Comparison of ENCODE assay signal across 8 cellular contexts in the genomic region with DNA sequence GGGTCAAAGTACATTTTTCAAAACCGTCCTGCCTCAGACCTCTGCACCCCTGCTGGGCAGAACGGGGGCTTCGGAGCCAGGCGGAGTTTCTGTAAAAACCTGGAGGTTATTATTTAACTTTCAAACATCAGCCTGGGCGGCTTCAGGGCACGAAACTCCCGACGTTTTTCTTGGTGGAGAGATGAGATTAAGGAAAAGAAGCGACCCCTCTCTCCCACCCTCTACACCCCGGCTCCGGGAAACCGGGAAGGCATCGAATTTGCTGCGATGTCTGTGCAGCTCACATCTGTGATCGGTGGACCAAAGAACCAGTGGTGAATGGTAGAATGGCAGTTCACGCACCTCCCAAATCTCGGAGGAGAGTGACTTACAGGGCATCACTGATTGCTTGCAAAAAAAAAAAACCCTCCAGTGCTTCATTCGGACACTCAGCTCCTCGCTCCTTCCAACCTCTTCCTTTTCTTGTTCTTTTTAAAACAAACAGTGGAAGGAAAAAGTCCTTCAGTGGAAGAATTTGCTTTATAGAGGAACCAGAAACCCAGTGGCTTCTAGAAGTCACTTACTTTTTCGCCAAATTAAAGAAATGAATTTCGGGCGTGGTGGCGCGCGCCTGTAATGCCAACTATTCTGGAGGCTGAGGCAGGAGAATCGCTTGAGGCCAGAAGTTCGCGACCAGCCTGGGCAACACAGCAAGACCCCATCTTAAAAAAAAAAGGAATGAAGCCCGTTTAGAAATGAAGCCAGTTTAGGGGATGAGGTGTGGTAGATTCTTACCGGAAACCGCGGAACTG. TPM values are rescaled to one million over a fixed set of nuclear protein-coding genes. Genes with fewer than 3 reads are reported as not detected.
DNase-seq lines count a peak whose midpoint lies in the region; ATAC-seq and TF ChIP-seq lines count a peak whose summit lies in the region.

No MANE protein-coding gene starts in this region.

- peaks cover 41% of the 10 kb centered on the region for H3K79me2 ChIP-seq in KMS-11 (ENCODE audit: insufficient read depth, low read depth)

- TF ChIP-seq CTCF in C4-2B (conservative IDR thresholded peaks at IDR 0.05) (no peak), KMS-11 (conservative IDR thresholded peaks at IDR 0.05; ENCODE audit: low read depth, low read length) (0 out of 2 replicates have a peak, but pooled peaks have one; percentile 25), activated B cell treated with CpG ODN at 0.5 μM for 24 hours (IDR thresholded peaks at IDR 0.05) (no peak), type B pancreatic cell (conservative IDR thresholded peaks at IDR 0.05) (peak; percentile 67)

- H3K27me3 ChIP-seq in KMS-11 (ENCODE audit: insufficient read depth, low read depth) = no peaks in the 10 kb centered on the region

- H3K4me1 Mint-ChIP-seq in activated B cell treated with CpG ODN at 0.5 μM for 24 hours (peaks cover 21% of the 10 kb centered on the region), type B pancreatic cell (ENCODE audit: unreplicated experiment) (peaks cover 32% of the 10 kb centered on the region)

- peak overlapping the region; percentile 77 for H3K4me3 ChIP-seq in KMS-11 (IDR thresholded peaks at IDR 0.05; ENCODE audit: insufficient read depth, low read depth, low read length)

- CTCF ChIA-PET in activated B cell treated with CpG ODN at 0.5 μM for 24 hours (lab: Charles Lee) = interaction anchor here (3.9 kb wide), 1 partner anchor 11 kb away, joined by 18 read pairs; no protein-coding TSS in a partner anchor

- H3K27ac ChIP-seq in C4-2B (peak overlapping the region; percentile 89), KMS-11 (peak overlapping the region; percentile 85), epithelial cell of prostate (peak overlapping the region; percentile 79)

- peak overlapping the region; percentile 92 for H2AFZ ChIP-seq in KMS-11 (ENCODE audit: low read depth)

- peaks cover 15% of the 10 kb centered on the region for H3K36me3 Mint-ChIP-seq in activated B cell treated with CpG ODN at 0.5 μM for 24 hours (ENCODE audit: low read depth)
- peaks cover 9% of the 10 kb centered on the region for H3K36me3 Mint-ChIP-seq in type B pancreatic cell

- peak overlapping the region; percentile 93 for H3K27ac Mint-ChIP-seq in activated B cell treated with CpG ODN at 0.5 μM for 24 hours
- peak overlapping the region; percentile 78 for H3K27ac Mint-ChIP-seq in type B pancreatic cell

- ATAC-seq in GM18870 (IDR thresholded peaks at IDR 0.05; ENCODE audit: unreplicated experiment) = peak; percentile 18
- peak; percentile 39 for ATAC-seq in activated B cell treated with CpG ODN at 0.5 μM for 24 hours (ENCODE audit: low read depth)
- ATAC-seq in GM19351 (IDR thresholded peaks at IDR 0.05; ENCODE audit: unreplicated experiment) = no peak

- H3K9ac ChIP-seq in KMS-11 = peak overlapping the region; percentile 95

- POLR2A ChIA-PET in activated B cell treated with CpG ODN at 0.5 μM for 24 hours (lab: Charles Lee) = interaction anchor here (0.6 to 3.4 kb wide), 9 partner anchors 40 to 645 kb away, joined by 3 to 53 read pairs (median 5); a partner anchor contains a TSS

- no peaks in the 10 kb centered on the region for H3K27me3 Mint-ChIP-seq in activated B cell treated with CpG ODN at 0.5 μM for 24 hours
- H3K27me3 Mint-ChIP-seq in type B pancreatic cell = no peaks in the 10 kb centered on the region

- DNase-seq in activated B cell treated with CpG ODN at 0.5 μM for 24 hours (no peak), epithelial cell of prostate (ENCODE audit: low read depth, low spot score) (no peak), mucosa of gallbladder (ENCODE audit: low spot score) (peak; percentile 14), type B pancreatic cell (ENCODE audit: extremely low spot score, unreplicated experiment) (no peak)

- H3K9me3 Mint-ChIP-seq in activated B cell treated with CpG ODN at 0.5 μM for 24 hours (no peaks in the 10 kb centered on the region), type B pancreatic cell (no peaks in the 10 kb centered on the region)

- no peaks in the 10 kb centered on the region for H3K36me3 ChIP-seq in KMS-11 (ENCODE audit: insufficient read depth)

- peak overlapping the region; percentile 96 for H3K4me3 Mint-ChIP-seq in activated B cell treated with CpG ODN at 0.5 μM for 24 hours
- H3K4me3 Mint-ChIP-seq in type B pancreatic cell = peak overlapping the region; percentile 95

- H4K20me1 ChIP-seq in KMS-11 (ENCODE audit: insufficient read depth) = no peaks in the 10 kb centered on the region

- intact Hi-C loops in activated B cell treated with CpG ODN at 0.5 μM for 24 hours (cut with micrococcal nuclease) = loop anchor here (1.0 kb wide), 1 partner anchor 8 kb away; no protein-coding TSS in a partner anchor

- H3K4me2 ChIP-seq in KMS-11 = peak overlapping the region; percentile 66

- peaks cover 40% of the 10 kb centered on the region for H3K4me1 ChIP-seq in KMS-11 (ENCODE audit: low read depth, poor library complexity, severe bottlenecking)

RNA-seq across cellular contexts. Expression of a gene that starts 0.9 kb away (rescaled TPM):
- 27.2 and 31.5 TPM in 2 replicates for total RNA-seq in activated B cell treated with CpG ODN at 0.5 μM for 24 hours
- 36.5 TPM for total RNA-seq in mucosa of gallbladder
- 40.3 and 50.3 TPM in 2 replicates for total RNA-seq in type B pancreatic cell (ENCODE audit: low replicate concordance)

RNA-seq across cellular contexts. Expression of a gene that starts 41.6 kb away (rescaled TPM):
- total RNA-seq in activated B cell treated with CpG ODN at 0.5 μM for 24 hours = 20.3 and 20.7 TPM in 2 replicates
- total RNA-seq in mucosa of gallbladder = 13.1 TPM
- 12.4 and 17.8 TPM in 2 replicates for total RNA-seq in type B pancreatic cell (ENCODE audit: low replicate concordance)

Comparison
In these comparisons a context has a peak if more than half of its experiments do, and no peak if none do; other contexts are left out.
1. CTCF ChIP-seq: peak in KMS-11 (single experiment) and type B pancreatic cell (single experiment); none in C4-2B (single experiment) and activated B cell treated with CpG ODN at 0.5 μM for 24 hours (single experiment).
2. Peak in every context shown above with its lines, with median percentiles within 50 percentile points of each other: H3K27ac ChIP-seq.